In genomic region chr3:126967386-126967785, GRCh38 we compare ENCODE assay signal across 28 cellular contexts.
"Had no signal": no experiment of that assay in that cellular context is flagged by ENCODE, and none has a peak within 500 bp of the region (broad histone marks: within the 10 kb centered on the region; RNA-seq: fewer than 3 reads in every experiment).

No MANE protein-coding gene starts in this region.

- ATAC-seq: effector memory CD8-positive, alpha-beta T cell; esophagus mucosa; foreskin keratinocyte; gastrocnemius medialis; gastroesophageal sphincter; heart left ventricle had no signal

- FAIRE-seq: colon, endometrium, endothelial cell of umbilical vein, frontal cortex had no signal

- H3K27ac Mint-ChIP-seq: effector memory CD8-positive, alpha-beta T cell; endodermal cell had no signal

- H3K27ac ChIP-seq: colonic mucosa, coronary artery, dorsolateral prefrontal cortex, epithelial cell of prostate, esophagus muscularis mucosa, esophagus squamous epithelium, foreskin keratinocyte, gastrocnemius medialis, gastroesophageal sphincter, heart left ventricle had no signal

- H3K9me3 ChIP-seq: colonic mucosa, esophagus muscularis mucosa, esophagus squamous epithelium, gastrocnemius medialis, gastroesophageal sphincter, heart left ventricle had no signal

- H3K4me1 ChIP-seq: colonic mucosa, foreskin keratinocyte had no signal

- H3K27me3 ChIP-seq: colonic mucosa, dorsolateral prefrontal cortex, gastrocnemius medialis had no signal

- H3K4me3 ChIP-seq: colonic mucosa, coronary artery, dorsolateral prefrontal cortex, esophagus muscularis mucosa, esophagus squamous epithelium, gastrocnemius medialis, gastroesophageal sphincter, heart left ventricle had no signal

- DNase-seq: colonic mucosa; cortex of kidney; dermis blood vessel endothelial cell; dorsolateral prefrontal cortex; effector CD4-positive, alpha-beta T cell; effector CD8-positive, alpha-beta T cell; effector memory CD4-positive, alpha-beta T cell; effector memory CD8-positive, alpha-beta T cell; endodermal cell; erythroblast; esophagus squamous epithelium; foreskin fibroblast; foreskin keratinocyte; foreskin melanocyte; gastrocnemius medialis; glutamatergic neuron; head of caudate nucleus had no signal

- H3K4me3 Mint-ChIP-seq: dendritic cell treated with granulocyte-macrophage colony-stimulating factor and Interleukin-4, amounts not matched to agents 40 ng/mL and 50 ng/mL, for 4 days; effector memory CD8-positive, alpha-beta T cell; endodermal cell had no signal

- H3K9me3 Mint-ChIP-seq: dendritic cell treated with granulocyte-macrophage colony-stimulating factor and Interleukin-4, amounts not matched to agents 40 ng/mL and 50 ng/mL, for 4 days; effector memory CD8-positive, alpha-beta T cell; endodermal cell had no signal

- H3K36me3 ChIP-seq: colonic mucosa, esophagus muscularis mucosa, esophagus squamous epithelium, gastrocnemius medialis, gastroesophageal sphincter, heart left ventricle had no signal
